In genomic region chr3:98679986-98680385, GRCh38 we compare ENCODE assay signal across 26 cellular contexts.
A peak's percentile ranks its signal among the peaks of the same experiment; 100 is the strongest.
DNase-seq lines count a peak whose midpoint lies in the region; ATAC-seq, FAIRE-seq and TF ChIP-seq lines count a peak whose summit lies in the region.
"Had no signal": no experiment of that assay in that cellular context is flagged by ENCODE, and none has a peak within 500 bp of the region (broad histone marks: within the 10 kb centered on the region; RNA-seq: fewer than 3 reads in every experiment).

No MANE protein-coding gene starts in this region.

- BruUV-seq in PC-3 (replicated peaks; lab: Mats Ljungman, UMichigan): no TSS peak

- H3K4me1 ChIP-seq in SK-N-SH (ENCODE audit: control insufficient read depth in 1 of 2, insufficient read depth in 2 of 2, low read depth in 1 of 2, low read length in 1 of 2): no peaks in the 10 kb centered on the region
- H3K4me1 ChIP-seq in PC-3 (ENCODE audit: insufficient read depth, low read length): peaks cover 6% of the 10 kb centered on the region
- H3K4me1 ChIP-seq in kidney (ENCODE audit: control insufficient read depth in 1 of 2, insufficient read depth in 1 of 2, low read depth in 1 of 2, low read length in 2 of 2): no peaks in the 10 kb centered on the region
- no peaks in the 10 kb centered on the region for H3K4me1 ChIP-seq in pancreas
- H3K4me1 ChIP-seq: BLaER1 treated with 17β-estradiol and CSF1 and Interleukin-3, amounts not matched to agents 10 nM and 100 nM; Caco-2 had no signal

- no peak overlapping the region for H3K27ac Mint-ChIP-seq in WTC11
- H3K27ac Mint-ChIP-seq: B cell; CD4-positive, alpha-beta T cell; CD8-positive, alpha-beta T cell had no signal

- TF ChIP-seq CTCF in SK-N-SH (IDR thresholded peaks at IDR 0.05) (no peak), PC-3 (conservative IDR thresholded peaks at IDR 0.05; ENCODE audit: low read depth, low read length) (no peak), kidney (IDR thresholded peaks at IDR 0.05; ENCODE audit: borderline replicate concordance, extremely low read depth, insufficient read depth) (no peak), pancreas (IDR thresholded peaks at IDR 0.05) (no peak), WTC11 (IDR thresholded peaks at IDR 0.05) (no peak)

- peak; percentile 30 for FAIRE-seq in kidney (lab: Jason Lieb, UNC)
- no peak for FAIRE-seq in pancreas (lab: Jason Lieb, UNC)
- FAIRE-seq: D721Med, GM12878, GM12892, GM18507 had no signal

- no peak for TF ChIP-seq RAD21 in SK-N-SH (IDR thresholded peaks at IDR 0.05; ENCODE audit: low read length)

- H3K9me3 Mint-ChIP-seq in WTC11: no peaks in the 10 kb centered on the region
- H3K9me3 Mint-ChIP-seq: CD4-positive, alpha-beta T cell; CD8-positive, alpha-beta T cell had no signal

- H3K9ac ChIP-seq in SK-N-SH (no peak overlapping the region), PC-3 (ENCODE audit: low read length) (no peak overlapping the region), kidney (ENCODE audit: low read length in 2 of 2) (no peak overlapping the region)
- H3K9ac ChIP-seq: BLaER1 treated with 17β-estradiol and CSF1 and Interleukin-3, amounts not matched to agents 10 nM and 100 nM had no signal

- H3K36me3 ChIP-seq in SK-N-SH (replicated peaks in 1 of 2; ENCODE audit: control insufficient read depth in 1 of 2, insufficient read depth in 2 of 2, low read length in 1 of 2) (no peaks in the 10 kb centered on the region), PC-3 (ENCODE audit: low read depth, low read length) (no peaks in the 10 kb centered on the region), kidney (ENCODE audit: control insufficient read depth in 1 of 2, insufficient read depth in 2 of 2, low read length in 2 of 2) (no peaks in the 10 kb centered on the region), pancreas (no peaks in the 10 kb centered on the region)
- H3K36me3 ChIP-seq: BLaER1 treated with 17β-estradiol and CSF1 and Interleukin-3, amounts not matched to agents 10 nM and 100 nM had no signal

- H2AFZ ChIP-seq in SK-N-SH (ENCODE audit: low read depth): no peak overlapping the region
- H2AFZ ChIP-seq in PC-3 (ENCODE audit: low read length): no peak overlapping the region

- no peaks in the 10 kb centered on the region for H3K27me3 Mint-ChIP-seq in WTC11 (ENCODE audit: low read depth)

- H3K9me2 ChIP-seq in SK-N-SH (no peaks in the 10 kb centered on the region), PC-3 (replicated peaks; ENCODE audit: low read length) (no peaks in the 10 kb centered on the region)

- 55% methylated on average over 2 of the region's 2 CpGs for WGBS in SK-N-SH (ENCODE audit: low lambda C conversion rate)
- 69 to 71% methylated on average over 2 of the region's 2 CpGs for WGBS in pancreas, 2 donors

- no peak overlapping the region for H3K4me3 Mint-ChIP-seq in WTC11
- H3K4me3 Mint-ChIP-seq: B cell; CD4-positive, alpha-beta T cell; CD8-positive, alpha-beta T cell had no signal

- intact Hi-C loops in PC-3 (cut with micrococcal nuclease): no loop called here
- intact Hi-C loops in kidney (cut with DNase I): no loop called here
- intact Hi-C loops in pancreas (cut with DNase I): no loop called here

- DNase-seq in SK-N-SH (no peak), PC-3 (no peak), epithelial cell of prostate (ENCODE audit: low read depth, low spot score) (no peak), kidney (no peak), pancreas (no peak), DMS 273 treated with DMSO at 0.1 percent for 48 hours (lab: John Stamatoyannopoulos, UW) (no peak), WTC11 (ENCODE audit: low spot score) (no peak)
- DNase-seq: ACHN; Caco-2; Calu3; CD4-positive, alpha-beta T cell; CD8-positive, alpha-beta T cell; DMS153; DMS53; DMS79; DND-41; GDM1 had no signal

- H3K79me2 ChIP-seq in SK-N-SH (ENCODE audit: insufficient read depth): no peaks in the 10 kb centered on the region
- no peaks in the 10 kb centered on the region for H3K79me2 ChIP-seq in PC-3 (ENCODE audit: low read length)

- no peaks in the 10 kb centered on the region for H4K20me1 ChIP-seq in SK-N-SH (ENCODE audit: insufficient read depth)
- H4K20me1 ChIP-seq in PC-3 (ENCODE audit: low read length): no peaks in the 10 kb centered on the region
- H4K20me1 ChIP-seq: BLaER1 treated with 17β-estradiol and CSF1 and Interleukin-3, amounts not matched to agents 10 nM and 100 nM had no signal

- TF ChIP-seq EP300 in SK-N-SH (IDR thresholded peaks at IDR 0.05; ENCODE audit: borderline replicate concordance in 1 of 2, low read depth in 1 of 2, low read length in 1 of 2): no peak

- H3K4me3 ChIP-seq in SK-N-SH (ENCODE audit: low read depth in 2 of 2, low read length in 1 of 2) (no peak overlapping the region), PC-3 (ENCODE audit: low read length) (no peak overlapping the region), kidney (ENCODE audit: low read length in 2 of 2) (no peak overlapping the region), pancreas (no peak overlapping the region)
- H3K4me3 ChIP-seq: BLaER1 treated with 17β-estradiol and CSF1 and Interleukin-3, amounts not matched to agents 10 nM and 100 nM; GM12878 had no signal

- no peaks in the 10 kb centered on the region for H3K36me3 Mint-ChIP-seq in WTC11
- H3K36me3 Mint-ChIP-seq: CD8-positive, alpha-beta T cell had no signal

- H3K4me2 ChIP-seq in SK-N-SH (no peak overlapping the region), PC-3 (ENCODE audit: low read length) (no peak overlapping the region)
- H3K4me2 ChIP-seq: BLaER1 treated with 17β-estradiol and CSF1 and Interleukin-3, amounts not matched to agents 10 nM and 100 nM had no signal

- H3K27me3 ChIP-seq in SK-N-SH (ENCODE audit: insufficient read depth): no peaks in the 10 kb centered on the region
- H3K27me3 ChIP-seq in PC-3 (ENCODE audit: low read length): no peaks in the 10 kb centered on the region
- no peaks in the 10 kb centered on the region for H3K27me3 ChIP-seq in pancreas
- H3K27me3 ChIP-seq: BLaER1 treated with 17β-estradiol and CSF1 and Interleukin-3, amounts not matched to agents 10 nM and 100 nM had no signal

- no peaks in the 10 kb centered on the region for H3F3A ChIP-seq in SK-N-SH (replicated peaks; ENCODE audit: insufficient read depth)
- H3F3A ChIP-seq in PC-3 (ENCODE audit: low read length, unreplicated experiment): no peaks in the 10 kb centered on the region

- H3K27ac ChIP-seq in SK-N-SH (ENCODE audit: low read depth in 2 of 2, low read length in 1 of 2): no peak overlapping the region
- H3K27ac ChIP-seq in PC-3 (ENCODE audit: low read length): peak overlapping the region; percentile 31
- peak overlapping the region; percentile 46 for H3K27ac ChIP-seq in epithelial cell of prostate
- H3K27ac ChIP-seq in kidney (ENCODE audit: low read depth in 2 of 2, low read length in 2 of 2): no peak overlapping the region
- H3K27ac ChIP-seq in pancreas: no peak overlapping the region
- H3K27ac ChIP-seq: 22Rv1; BLaER1 treated with 17β-estradiol and CSF1 and Interleukin-3, amounts not matched to agents 10 nM and 100 nM; C4-2B had no signal

- no peak for ATAC-seq in SK-N-SH treated with all-trans-retinoic acid at 6 μM for 48 hours
- ATAC-seq in PC-3: no peak
- ATAC-seq in pancreas: no peak
- ATAC-seq in WTC11: no peak
- ATAC-seq: CD8-positive, alpha-beta T cell; GM12878 had no signal

- no peaks in the 10 kb centered on the region for H3K4me1 Mint-ChIP-seq in WTC11
- H3K4me1 Mint-ChIP-seq: B cell had no signal

- H3K9me3 ChIP-seq in SK-N-SH: peaks cover 7% of the 10 kb centered on the region; the same call in 1 of the 2 replicates
- H3K9me3 ChIP-seq in PC-3 (ENCODE audit: low read length): no peaks in the 10 kb centered on the region
- no peaks in the 10 kb centered on the region for H3K9me3 ChIP-seq in kidney (ENCODE audit: control insufficient read depth in 1 of 2, low read length in 2 of 2)
- H3K9me3 ChIP-seq in pancreas: no peaks in the 10 kb centered on the region
- H3K9me3 ChIP-seq: Caco-2 had no signal

- POLR2A ChIA-PET in SK-N-SH (lab: Yijun Ruan, JAX): no interaction called here
- POLR2A ChIA-PET in PC-3 (lab: Charles Lee; ENCODE audit: unreplicated experiment): no interaction called here
- POLR2A ChIA-PET in WTC11 (lab: Charles Lee): no interaction called here

- CTCF ChIA-PET in SK-N-SH (lab: Yijun Ruan, JAX): no interaction called here
- CTCF ChIA-PET in PC-3 (lab: Charles Lee): no interaction called here
- CTCF ChIA-PET in WTC11 (lab: Charles Lee): no interaction called here

TF ChIP-seq in SK-N-SH, 30 proteins besides CTCF, POLR2A, EP300 and RAD21 (continues in another document):
- TF ChIP-seq RXRA (IDR thresholded peaks at IDR 0.05; ENCODE audit: borderline replicate concordance, low read depth): no peak
- no peak for TF ChIP-seq FOSL2 (IDR thresholded peaks at IDR 0.05; ENCODE audit: borderline replicate concordance, low read depth)
- no peak for TF ChIP-seq JUND (IDR thresholded peaks at IDR 0.05)
- TF ChIP-seq, protein P1, sequence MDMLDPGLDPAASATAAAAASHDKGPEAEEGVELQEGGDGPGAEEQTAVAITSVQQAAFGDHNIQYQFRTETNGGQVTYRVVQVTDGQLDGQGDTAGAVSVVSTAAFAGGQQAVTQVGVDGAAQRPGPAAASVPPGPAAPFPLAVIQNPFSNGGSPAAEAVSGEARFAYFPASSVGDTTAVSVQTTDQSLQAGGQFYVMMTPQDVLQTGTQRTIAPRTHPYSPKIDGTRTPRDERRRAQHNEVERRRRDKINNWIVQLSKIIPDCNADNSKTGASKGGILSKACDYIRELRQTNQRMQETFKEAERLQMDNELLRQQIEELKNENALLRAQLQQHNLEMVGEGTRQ (IDR thresholded peaks at IDR 0.05; ENCODE audit: borderline replicate concordance, low read depth, low read length): no peak
- no peak for TF ChIP-seq GABPA (IDR thresholded peaks at IDR 0.05; ENCODE audit: low read depth)
- TF ChIP-seq TCF12 (IDR thresholded peaks at IDR 0.05): no peak
- TF ChIP-seq RFX5 (IDR thresholded peaks at IDR 0.05; ENCODE audit: low read length): no peak
- TF ChIP-seq SMC3 (IDR thresholded peaks at IDR 0.05; ENCODE audit: low read depth, low read length): no peak

TF ChIP-seq in WTC11, 78 proteins besides CTCF, POLR2A, EP300 and RAD21 (continues in another document):
- no peak for TF ChIP-seq NR3C1 (CRISPR knock-in tag; conservative IDR thresholded peaks at IDR 0.05; ENCODE audit: low read depth)
- no peak for TF ChIP-seq ZNF219 (CRISPR knock-in tag; IDR thresholded peaks at IDR 0.05; ENCODE audit: borderline replicate concordance)
- TF ChIP-seq GRHL2 (CRISPR knock-in tag; IDR thresholded peaks at IDR 0.05; ENCODE audit: insufficient replicate concordance, severe bottlenecking): no peak
- TF ChIP-seq, protein P2, sequence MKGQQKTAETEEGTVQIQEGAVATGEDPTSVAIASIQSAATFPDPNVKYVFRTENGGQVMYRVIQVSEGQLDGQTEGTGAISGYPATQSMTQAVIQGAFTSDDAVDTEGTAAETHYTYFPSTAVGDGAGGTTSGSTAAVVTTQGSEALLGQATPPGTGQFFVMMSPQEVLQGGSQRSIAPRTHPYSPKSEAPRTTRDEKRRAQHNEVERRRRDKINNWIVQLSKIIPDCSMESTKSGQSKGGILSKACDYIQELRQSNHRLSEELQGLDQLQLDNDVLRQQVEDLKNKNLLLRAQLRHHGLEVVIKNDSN (CRISPR knock-in tag; IDR thresholded peaks at IDR 0.05): no peak
- no peak for TF ChIP-seq FOXK1 (CRISPR knock-in tag; IDR thresholded peaks at IDR 0.05)
- TF ChIP-seq TCF7 (CRISPR knock-in tag; IDR thresholded peaks at IDR 0.05; ENCODE audit: low read depth): no peak
- TF ChIP-seq RELA (CRISPR knock-in tag; IDR thresholded peaks at IDR 0.05; ENCODE audit: borderline replicate concordance): no peak
- TF ChIP-seq NFYB (CRISPR knock-in tag; conservative IDR thresholded peaks at IDR 0.05; ENCODE audit: low read depth): no peak

Comparison
In these comparisons a context has a peak if more than half of its experiments do, and no peak if none do; other contexts are left out.
1. H3K27ac ChIP-seq: peak in PC-3 (single experiment) and epithelial cell of prostate (single experiment); none in SK-N-SH (0 of 2), kidney (0 of 2) and pancreas (0 of 4).